Comparison of ENCODE assay signal across 22 cellular contexts in the genomic region with DNA sequence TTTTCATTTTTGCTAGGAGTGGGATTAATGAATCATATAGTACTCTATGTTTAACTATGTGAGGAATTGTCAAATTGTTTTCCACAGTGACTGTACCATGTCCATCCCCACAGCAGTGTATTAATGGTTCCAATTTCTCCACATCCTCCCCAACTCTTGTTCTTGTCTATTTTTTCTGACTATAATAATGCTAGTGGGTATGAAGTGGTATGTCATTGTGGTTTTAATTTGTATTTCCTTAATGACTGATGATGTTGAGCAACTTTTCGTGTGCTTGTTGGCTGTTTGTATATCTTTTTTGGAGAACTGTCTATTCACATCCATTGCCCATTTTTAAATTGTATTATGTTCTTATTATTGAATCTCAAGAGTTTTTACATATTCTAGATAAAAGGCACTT. TPM values are rescaled to one million over a fixed set of nuclear protein-coding genes. Genes with fewer than 3 reads are reported as not detected.
DNase-seq lines count a peak whose midpoint lies in the region; FAIRE-seq and TF ChIP-seq lines count a peak whose summit lies in the region.
"Had no signal": no experiment of that assay in that cellular context is flagged by ENCODE, and none has a peak within 500 bp of the region (broad histone marks: within the 10 kb centered on the region; RNA-seq: fewer than 3 reads in every experiment).

No MANE protein-coding gene starts in this region.

- no peak for TF ChIP-seq CTCF in bronchial epithelial cell (IDR thresholded peaks at IDR 0.05; ENCODE audit: insufficient read depth, low read length, severe bottlenecking)
- no peak for TF ChIP-seq CTCF in foreskin fibroblast (IDR thresholded peaks at IDR 0.05; ENCODE audit: low read depth, low read length)

- H3K9me3 ChIP-seq in GM23248 (ENCODE audit: low read depth) = no peaks in the 10 kb centered on the region
- H3K9me3 ChIP-seq: A549, HAP-1 had no signal

- H2AFZ ChIP-seq in GM23248 = no peak overlapping the region

- in situ Hi-C loops in GM23248 (cut with MboI) = no loop called here

- peak overlapping the region; percentile 22 for H3K4me2 ChIP-seq in GM23248 (ENCODE audit: unreplicated experiment)
- H3K4me2 ChIP-seq: A549 had no signal

- no peaks in the 10 kb centered on the region for H3K36me3 ChIP-seq in GM23248 (ENCODE audit: low read depth)
- no peaks in the 10 kb centered on the region for H3K36me3 ChIP-seq in bronchial epithelial cell (ENCODE audit: control insufficient read depth, insufficient read depth, low read length)
- H3K36me3 ChIP-seq: HAP-1 had no signal

- H3K27ac ChIP-seq in GM23248 = peak overlapping the region; percentile 16
- H3K27ac ChIP-seq: A549 had no signal

- H3K9ac ChIP-seq in GM23248 = no peak overlapping the region

- no peaks in the 10 kb centered on the region for H3K79me2 ChIP-seq in GM23248 (ENCODE audit: insufficient read depth)

- no peaks in the 10 kb centered on the region for H4K20me1 ChIP-seq in GM23248 (ENCODE audit: insufficient read depth)

- peak; percentile 13 for DNase-seq in EL
- peak; percentile 58 for DNase-seq in GM23248
- DNase-seq in bronchial epithelial cell (ENCODE audit: low read depth) = peak; percentile 64
- DNase-seq in foreskin fibroblast = peak; percentile 18 to 47
- no peak for DNase-seq in NK-92 (lab: John Stamatoyannopoulos, UW; ENCODE audit: unreplicated experiment)
- no peak for DNase-seq in stimulated activated CD4-positive, alpha-beta T cell treated with anti-CD3 and anti-CD28 coated beads, Interleukin-2, amount 100 ng/mL, for 48 hours
- no peak for DNase-seq in NCI-H446 treated with DMSO at 0.1 percent for 48 hours (lab: John Stamatoyannopoulos, UW)
- DNase-seq: CD8-positive, alpha-beta T cell; COR-L47; DMS153; DMS79 treated with DMSO at 0.1 percent for 48 hours; GF-D8; HFFc6 had no signal

- H3F3A ChIP-seq in GM23248 (ENCODE audit: insufficient read depth) = peaks cover 39% of the 10 kb centered on the region

- no peak overlapping the region for H3K4me3 ChIP-seq in GM23248
- H3K4me3 ChIP-seq in bronchial epithelial cell (ENCODE audit: low read depth, low read length) = no peak overlapping the region
- no peak overlapping the region for H3K4me3 ChIP-seq in foreskin fibroblast (ENCODE audit: low read depth in 1 of 2, low read length in 2 of 2)
- H3K4me3 ChIP-seq: A549, HAP-1 had no signal

- no peaks in the 10 kb centered on the region for H3K9me2 ChIP-seq in GM23248 (ENCODE audit: insufficient read depth)

- peaks cover 73% of the 10 kb centered on the region for H3K4me1 ChIP-seq in GM23248 (ENCODE audit: insufficient read depth)
- H3K4me1 ChIP-seq: A549, HAP-1 had no signal

- no peaks in the 10 kb centered on the region for H3K27me3 ChIP-seq in GM23248 (replicated peaks; ENCODE audit: insufficient read depth)
- no peaks in the 10 kb centered on the region for H3K27me3 ChIP-seq in bronchial epithelial cell (ENCODE audit: control insufficient read depth, insufficient read depth, low read length)

- 0% methylated on average over 1 of the region's 1 CpG for WGBS in GM23248 (ENCODE audit: low coverage in 1 of 2, low lambda C conversion rate in 2 of 2, missing lambda C conversion rate in 2 of 2), 2 experiments

- FAIRE-seq in bronchial epithelial cell (lab: Jason Lieb, UNC) = no peak
- FAIRE-seq: A549, D721Med, H1, HepG2, HTR-8/SVneo had no signal

RNA-seq across cellular contexts. Expression of gene KPRP, which starts 10.0 kb away (rescaled TPM):
- under 0.01 and 0.22 TPM in 2 replicates for total RNA-seq in GM23248 (2014; rRNA removed; shearing (Covaris generic))
- polyA plus RNA-seq in GM23248 (2016; fragmentation: Nextera tagmentation; extraction: Ambion mirVana) = 9.9 and 10.4 TPM in 2 replicates
- not detected in 2 replicates for total RNA-seq in bronchial epithelial cell
- total RNA-seq: CD8-positive, alpha-beta T cell; H1; HepG2; HFFc6 had no signal
- polyA plus RNA-seq: A549, AG04450, BJ, CD14-positive monocyte, H1, HepG2 had no signal

RNA-seq across cellular contexts. Expression of gene LCE1F, which starts 27.1 kb away (rescaled TPM):
- not detected in 2 replicates for total RNA-seq in GM23248 (2014; rRNA removed; shearing (Covaris generic))
- polyA plus RNA-seq in GM23248 (2016; fragmentation: Nextera tagmentation; extraction: Ambion mirVana) = 1.1 and 1.8 TPM in 2 replicates
- total RNA-seq in bronchial epithelial cell = not detected in 2 replicates
- total RNA-seq: CD8-positive, alpha-beta T cell; H1; HepG2; HFFc6 had no signal
- polyA plus RNA-seq: A549, AG04450, BJ, CD14-positive monocyte, H1, HepG2 had no signal

RNA-seq across cellular contexts. Expression of gene LCE1E, which starts 38.2 kb away (rescaled TPM):
- not detected in 2 replicates for total RNA-seq in GM23248 (2014; rRNA removed; shearing (Covaris generic))
- not detected in 2 replicates for polyA plus RNA-seq in GM23248 (2016; fragmentation: Nextera tagmentation; extraction: Ambion mirVana)
- not detected in 2 replicates for total RNA-seq in bronchial epithelial cell
- total RNA-seq: CD8-positive, alpha-beta T cell; H1; HepG2; HFFc6 had no signal
- polyA plus RNA-seq: A549, AG04450, BJ, CD14-positive monocyte, H1 had no signal

RNA-seq across cellular contexts. Expression of gene LCE4A, which starts 39.9 kb away (rescaled TPM):
- total RNA-seq in GM23248 (2014; rRNA removed; shearing (Covaris generic)) = not detected in 2 replicates
- polyA plus RNA-seq in GM23248 (2016; fragmentation: Nextera tagmentation; extraction: Ambion mirVana) = 0.39 and 0.51 TPM in 2 replicates
- not detected in 2 replicates for total RNA-seq in bronchial epithelial cell
- total RNA-seq: CD8-positive, alpha-beta T cell; H1; HepG2 had no signal
- polyA plus RNA-seq: A549, AG04450, BJ, CD14-positive monocyte, H1, HepG2 had no signal

RNA-seq across cellular contexts. Expression of gene LCE1D, which starts 48.7 kb away (rescaled TPM):
- total RNA-seq in GM23248 (2014; rRNA removed; shearing (Covaris generic)) = not detected in 2 replicates
- polyA plus RNA-seq in GM23248 (2016; fragmentation: Nextera tagmentation; extraction: Ambion mirVana) = not detected in 2 replicates
- total RNA-seq in bronchial epithelial cell = not detected in 2 replicates
- total RNA-seq: CD8-positive, alpha-beta T cell; H1; HepG2; HFFc6 had no signal
- polyA plus RNA-seq: A549, AG04450, BJ, CD14-positive monocyte, H1, HepG2 had no signal

Comparison
In these comparisons a context has a peak if more than half of its experiments do, and no peak if none do; other contexts are left out.
1. DNase-seq: peak in EL (single experiment), GM23248 (single experiment), bronchial epithelial cell (single experiment) and foreskin fibroblast (2 of 2); none in NK-92 (single experiment), stimulated activated CD4-positive, alpha-beta T cell treated with anti-CD3 and anti-CD28 coated beads, Interleukin-2, amount 100 ng/mL, for 48 hours (0 of 2) and NCI-H446 treated with DMSO at 0.1 percent for 48 hours (single experiment).